ENCODE assay signal across 8 cellular contexts in the genomic region with DNA sequence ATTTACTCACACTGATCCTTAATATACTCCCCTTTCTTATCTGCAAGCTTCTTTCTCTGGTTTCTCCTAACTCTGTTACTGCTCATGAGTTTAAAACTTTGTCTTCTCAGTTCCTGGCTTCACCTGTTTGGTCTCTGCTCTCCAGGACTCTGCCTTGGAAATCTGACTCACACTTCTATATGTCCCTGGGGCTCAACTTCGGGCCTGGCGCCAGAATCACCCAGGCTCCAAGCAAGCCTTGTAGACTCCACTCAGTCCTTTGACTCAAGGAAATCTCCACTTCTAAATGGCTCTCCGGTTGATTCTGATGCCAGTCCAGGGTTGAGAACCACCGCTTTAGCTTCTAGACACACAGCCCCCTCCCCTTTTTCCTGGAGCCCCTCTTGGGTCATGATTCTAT. TPM values are rescaled to one million over a fixed set of nuclear protein-coding genes. Genes with fewer than 3 reads are reported as not detected.
DNase-seq lines count a peak whose midpoint lies in the region; ATAC-seq, FAIRE-seq and TF ChIP-seq lines count a peak whose summit lies in the region.
"Had no signal": no experiment of that assay in that cellular context is flagged by ENCODE, and none has a peak within 500 bp of the region (broad histone marks: within the 10 kb centered on the region; RNA-seq: fewer than 3 reads in every experiment).

No MANE protein-coding gene starts in this region.

- DNase-seq in MG63: peak; percentile 71
- peak; percentile 77 to 91 for DNase-seq in breast epithelium (ENCODE audit: low spot score in 2 of 2)
- peak; percentile 23 for DNase-seq in keratinocyte (ENCODE audit: low read depth, low spot score)
- no peak for DNase-seq in tibial nerve (ENCODE audit: low spot score in 2 of 2)
- DNase-seq in OCI-LY7 (ENCODE audit: low spot score): no peak
- no peak for DNase-seq in SIG-M5 treated with dmso at 0.1 percent for 504 hours (lab: John Stamatoyannopoulos, UW; ENCODE audit: unreplicated experiment)
- DNase-seq: Karpas-422 had no signal

- TF ChIP-seq EP300 in tibial nerve (IDR thresholded peaks at IDR 0.05): no peak

- no peaks in the 10 kb centered on the region for H3K9me2 ChIP-seq in OCI-LY7 (ENCODE audit: insufficient read depth, low read length)

- H2AFZ ChIP-seq in keratinocyte (ENCODE audit: control insufficient read depth, low read length): no peak overlapping the region
- H2AFZ ChIP-seq in OCI-LY7 (ENCODE audit: low read length): no peak overlapping the region

- no peak for ATAC-seq in HG02870 (IDR thresholded peaks at IDR 0.05; ENCODE audit: unreplicated experiment)

- intact Hi-C loops in breast epithelium (cut with DNase I; ENCODE audit: low total_unique reads) (no loop called here), OCI-LY7 (cut with micrococcal nuclease; ENCODE audit: unreplicated experiment) (no loop called here)

- H3K4me2 ChIP-seq in keratinocyte (ENCODE audit: control insufficient read depth, extremely low read depth, insufficient read depth, low read depth, low read length) (peak overlapping the region; percentile 83), OCI-LY7 (ENCODE audit: low read length) (no peak overlapping the region)

- WGBS in tibial nerve, 2 donors: 55 to 65% methylated on average over 4 of the region's 4 CpGs

- H3K79me2 ChIP-seq in keratinocyte (ENCODE audit: control insufficient read depth, insufficient read depth, low read length): no peaks in the 10 kb centered on the region
- no peaks in the 10 kb centered on the region for H3K79me2 ChIP-seq in OCI-LY7 (ENCODE audit: insufficient read depth, low read depth, low read length)

- no peaks in the 10 kb centered on the region for H4K20me1 ChIP-seq in keratinocyte (ENCODE audit: control insufficient read depth, extremely low read depth, insufficient read depth, low read length)
- H4K20me1 ChIP-seq in OCI-LY7 (ENCODE audit: insufficient read depth, low read length): no peaks in the 10 kb centered on the region

- peak overlapping the region; percentile 83 to 85 for H3K27ac ChIP-seq in breast epithelium
- peak overlapping the region; percentile 88 for H3K27ac ChIP-seq in keratinocyte (ENCODE audit: control insufficient read depth, insufficient read depth, low read length)
- peak overlapping the region; percentile 76 to 91 (median 82) for H3K27ac ChIP-seq in tibial nerve
- no peak overlapping the region for H3K27ac ChIP-seq in OCI-LY7 (ENCODE audit: low read depth, low read length, poor library complexity, severe bottlenecking)

- CTCF ChIA-PET in OCI-LY7 (lab: Charles Lee; ENCODE audit: unreplicated experiment): no interaction called here

- BruUV-seq in OCI-LY7 (replicated peaks; lab: Mats Ljungman, UMichigan): no TSS peak

- H3K4me3 ChIP-seq in MG63 (no peak overlapping the region), breast epithelium (no peak overlapping the region), keratinocyte (ENCODE audit: control insufficient read depth in 2 of 3, extremely low read depth in 1 of 3, insufficient read depth in 2 of 3, low read depth in 1 of 3, low read length in 3 of 3) (peak overlapping the region in 2 of 3 experiments; percentile 3 to 19), tibial nerve (no peak overlapping the region), OCI-LY7 (ENCODE audit: low read depth, low read length, poor library complexity, severe bottlenecking) (no peak overlapping the region)

- TF ChIP-seq POLR2A in breast epithelium (IDR thresholded peaks at IDR 0.05) (no peak), tibial nerve (IDR thresholded peaks at IDR 0.05) (no peak)

- FAIRE-seq in keratinocyte (lab: Jason Lieb, UNC): peak; percentile 72

- H3K36me3 ChIP-seq in MG63 (no peaks in the 10 kb centered on the region), breast epithelium (no peaks in the 10 kb centered on the region), keratinocyte (ENCODE audit: control insufficient read depth in 2 of 2, extremely low read depth in 1 of 2, insufficient read depth in 2 of 2, low read length in 2 of 2) (no peaks in the 10 kb centered on the region), tibial nerve (no peaks in the 10 kb centered on the region), OCI-LY7 (ENCODE audit: insufficient read depth, low read length) (no peaks in the 10 kb centered on the region)

- no peaks in the 10 kb centered on the region for H3K27me3 ChIP-seq in MG63
- H3K27me3 ChIP-seq in breast epithelium: no peaks in the 10 kb centered on the region
- H3K27me3 ChIP-seq in keratinocyte (ENCODE audit: control insufficient read depth, extremely low read depth, insufficient read depth, low read length): no peaks in the 10 kb centered on the region
- no peaks in the 10 kb centered on the region for H3K27me3 ChIP-seq in tibial nerve

- H3K9me3 ChIP-seq in MG63 (no peaks in the 10 kb centered on the region), breast epithelium (no peaks in the 10 kb centered on the region), keratinocyte (ENCODE audit: control insufficient read depth, low read depth, low read length) (no peaks in the 10 kb centered on the region), tibial nerve (no peaks in the 10 kb centered on the region), OCI-LY7 (ENCODE audit: low read length) (no peaks in the 10 kb centered on the region)

- POLR2A ChIA-PET in OCI-LY7 (lab: Charles Lee): interaction anchor here (0.6 kb wide), 1 partner anchor 10 kb away, joined by 6 read pairs; no protein-coding TSS in a partner anchor

- peaks cover 2 to 14% of the 10 kb centered on the region in 2 donors for H3K4me1 ChIP-seq in breast epithelium
- peaks cover 57% of the 10 kb centered on the region for H3K4me1 ChIP-seq in keratinocyte (ENCODE audit: control insufficient read depth, extremely low read depth, insufficient read depth, low read length)
- peaks cover 0 to 77% (median 23%) of the 10 kb centered on the region in 4 donors for H3K4me1 ChIP-seq in tibial nerve
- H3K4me1 ChIP-seq in OCI-LY7 (ENCODE audit: insufficient read depth, low read length, poor library complexity, severe bottlenecking): no peaks in the 10 kb centered on the region

- TF ChIP-seq CTCF in breast epithelium (IDR thresholded peaks at IDR 0.05): no peak
- TF ChIP-seq CTCF in keratinocyte (optimal IDR thresholded peaks at IDR 0.05 in 1 of 3, IDR thresholded peaks at IDR 0.05 in 1 of 3, conservative IDR thresholded peaks at IDR 0.05 in 1 of 3; ENCODE audit: extremely low read depth in 1 of 3, insufficient read depth in 2 of 3, low read length in 3 of 3): no peak
- no peak for TF ChIP-seq CTCF in tibial nerve (IDR thresholded peaks at IDR 0.05)
- TF ChIP-seq CTCF in OCI-LY7 (conservative IDR thresholded peaks at IDR 0.05; ENCODE audit: low read length): no peak

- H3K9me1 ChIP-seq in keratinocyte (ENCODE audit: control insufficient read depth, extremely low read depth, insufficient read depth, low read length): no peaks in the 10 kb centered on the region

- peak overlapping the region; percentile 42 for H3K9ac ChIP-seq in keratinocyte (ENCODE audit: control insufficient read depth, extremely low read depth, insufficient read depth, low read length)

- dilution Hi-C loops in keratinocyte (cut with MboI; ENCODE audit: extremely low pct_ligation_motif_present, low sequenced_read_pairs): loop anchor here (25.0 kb wide), 1 partner anchor 217 kb away; a partner anchor contains a TSS

RNA-seq across cellular contexts. Expression of a gene that starts 57.8 kb away (rescaled TPM):
- not detected in 2 replicates for total RNA-seq in MG63 (2014; rRNA removed; shearing (Covaris generic); ENCODE audit: low replicate concordance)
- total RNA-seq in breast epithelium (under 1 TPM in 2 of 3 donors, not detected in 1; under 0.01 to 0.16 TPM), tibial nerve (1 to 10 TPM in 1 of 4 donors, under 1 TPM in 2, not detected in 1; 0.30 to 2.3 (median 0.44) TPM), OCI-LY7 (2022) (not detected in 2 replicates)
- 0.05 to 0.24 TPM (median 0.12 TPM) in 3 replicates for polyA plus RNA-seq in keratinocyte
- polyA plus RNA-seq in keratinocyte (2011; ENCODE audit: low read depth): not detected
- polyA plus RNA-seq in keratinocyte (2011; cell fraction: cytosol; rRNA removed): not detected in 2 replicates
- polyA plus RNA-seq in keratinocyte (2011; cell fraction: nucleus; rRNA removed): 0.08 and 0.32 TPM in 2 replicates
- polyA plus RNA-seq in keratinocyte (2012; ENCODE audit: low replicate concordance): not detected in 2 replicates
- 1.3 TPM in 1 of 3 replicates, not detected in the others for polyA minus RNA-seq in keratinocyte
- polyA minus RNA-seq in keratinocyte (2011; cell fraction: cytosol; rRNA and poly(A)+ RNA removed): not detected
- polyA minus RNA-seq in keratinocyte (2011; cell fraction: nucleus; rRNA and poly(A)+ RNA removed): not detected in 2 replicates
- total RNA-seq in OCI-LY7 (2014; rRNA removed; shearing (Covaris generic)): not detected in 2 replicates

Comparison
In these comparisons a context has a peak if more than half of its experiments do, and no peak if none do; other contexts are left out.
1. DNase-seq: peak in MG63 (single experiment), breast epithelium (2 of 2) and keratinocyte (single experiment); none in tibial nerve (0 of 2), OCI-LY7 (single experiment) and SIG-M5 treated with dmso at 0.1 percent for 504 hours (single experiment).
2. H3K4me3 ChIP-seq: peak in keratinocyte (2 of 3); none in MG63 (single experiment), breast epithelium (0 of 3), tibial nerve (0 of 4) and OCI-LY7 (single experiment).